Comparison of ENCODE assay signal across 12 cellular contexts in genomic region chr1:232472485-232473041, GRCh38.
DNase-seq lines count a peak whose midpoint lies in the region; ATAC-seq and TF ChIP-seq lines count a peak whose summit lies in the region.
"Had no signal": no experiment of that assay in that cellular context is flagged by ENCODE, and none has a peak within 500 bp of the region (broad histone marks: within the 10 kb centered on the region; RNA-seq: fewer than 3 reads in every experiment).

No MANE protein-coding gene starts in this region.

- H3K4me3 ChIP-seq in GM23338 (no peak overlapping the region), fibroblast of lung (replicated peaks in 1 of 4; ENCODE audit: control extremely low read depth in 1 of 4, insufficient read depth in 1 of 4, low read depth in 3 of 4, low read length in 4 of 4) (no peak overlapping the region), stomach (no peak overlapping the region)
- H3K4me3 ChIP-seq: testis had no signal

- peaks cover 12% of the 10 kb centered on the region for H3K27me3 Mint-ChIP-seq in GM23338 (ENCODE audit: insufficient read depth, low read depth, poor library complexity)
- H3K27me3 Mint-ChIP-seq in activated T-helper 17 cell treated with anti-CD3 and anti-CD28 coated beads, Interleukin-2, amount 50 U/mL, for 72 hours = no peaks in the 10 kb centered on the region

- TF ChIP-seq CTCF in GM23338 (conservative IDR thresholded peaks at IDR 0.05; ENCODE audit: low read depth in 2 of 2) = no peak
- no peak for TF ChIP-seq CTCF in fibroblast of lung (conservative IDR thresholded peaks at IDR 0.05 in 1 of 2, IDR thresholded peaks at IDR 0.05 in 1 of 2; ENCODE audit: low read depth in 1 of 2, low read length in 2 of 2)
- no peak for TF ChIP-seq CTCF in stomach (IDR thresholded peaks at IDR 0.05)

- no peaks in the 10 kb centered on the region for H3K9me2 ChIP-seq in GM23338 (ENCODE audit: insufficient read depth)

- no peak for TF ChIP-seq POLR2A in stomach (IDR thresholded peaks at IDR 0.05)

- ATAC-seq in GM23338 = peak; percentile 21; the same call in 2 of the 3 replicates
- ATAC-seq in activated T-helper 17 cell treated with anti-CD3 and anti-CD28 coated beads, Interleukin-2, amount 50 U/mL, for 72 hours (replicated peaks) = no peak
- ATAC-seq: CD8-positive, alpha-beta T cell had no signal

- peak overlapping the region; percentile 90 for H3K27ac Mint-ChIP-seq in GM23338
- no peak overlapping the region for H3K27ac Mint-ChIP-seq in activated T-helper 17 cell treated with anti-CD3 and anti-CD28 coated beads, Interleukin-2, amount 50 U/mL, for 72 hours
- H3K27ac Mint-ChIP-seq: CD8-positive, alpha-beta T cell had no signal

- TF ChIP-seq EP300 in stomach (IDR thresholded peaks at IDR 0.05) = no peak

- no peaks in the 10 kb centered on the region for H3K79me2 ChIP-seq in GM23338 (replicated peaks; ENCODE audit: insufficient read depth)
- H3K79me2 ChIP-seq in fibroblast of lung (ENCODE audit: control insufficient read depth, insufficient read depth, low read length) = no peaks in the 10 kb centered on the region

- H2AFZ ChIP-seq in GM23338 = no peak overlapping the region
- H2AFZ ChIP-seq in fibroblast of lung (ENCODE audit: low read length) = no peak overlapping the region

- intact Hi-C loops in stomach (cut with DNase I; ENCODE audit: low total_unique reads) = no loop called here

- no peaks in the 10 kb centered on the region for H4K20me1 ChIP-seq in GM23338 (replicated peaks; ENCODE audit: insufficient read depth)
- no peaks in the 10 kb centered on the region for H4K20me1 ChIP-seq in fibroblast of lung (ENCODE audit: control insufficient read depth, extremely low read depth, insufficient read depth, low read length)

- no peaks in the 10 kb centered on the region for H3F3A ChIP-seq in GM23338 (replicated peaks; ENCODE audit: low read depth)

- peaks cover 50% of the 10 kb centered on the region for H3K4me1 Mint-ChIP-seq in GM23338
- H3K4me1 Mint-ChIP-seq in activated T-helper 17 cell treated with anti-CD3 and anti-CD28 coated beads, Interleukin-2, amount 50 U/mL, for 72 hours = no peaks in the 10 kb centered on the region

- H3K9me3 Mint-ChIP-seq in GM23338 = no peaks in the 10 kb centered on the region
- no peaks in the 10 kb centered on the region for H3K9me3 Mint-ChIP-seq in activated T-helper 17 cell treated with anti-CD3 and anti-CD28 coated beads, Interleukin-2, amount 50 U/mL, for 72 hours
- H3K9me3 Mint-ChIP-seq: CD8-positive, alpha-beta T cell had no signal

- no peak overlapping the region for H3K9ac ChIP-seq in fibroblast of lung (ENCODE audit: insufficient read depth, low read length)

- H3K4me2 ChIP-seq in GM23338 (peak overlapping the region; percentile 24), fibroblast of lung (ENCODE audit: extremely low read depth, insufficient read depth, low read length) (peak overlapping the region; percentile 21)

- peak overlapping the region; percentile 13; the same call in 1 of the 3 replicates for H3K4me3 Mint-ChIP-seq in GM23338
- no peak overlapping the region for H3K4me3 Mint-ChIP-seq in activated T-helper 17 cell treated with anti-CD3 and anti-CD28 coated beads, Interleukin-2, amount 50 U/mL, for 72 hours
- H3K4me3 Mint-ChIP-seq: CD8-positive, alpha-beta T cell had no signal

- DNase-seq in GM23338 (ENCODE audit: low spot score) (peak; percentile 64), RPMI7951 (ENCODE audit: low read depth) (peak; percentile 44), fibroblast of lung (ENCODE audit: low read depth in 2 of 2) (peak; percentile 62 to 79), non-pigmented ciliary epithelial cell (ENCODE audit: low read depth) (peak; percentile 27), T-helper 1 cell (no peak), stomach (no peak), NAMALWA (ENCODE audit: low spot score) (no peak)
- DNase-seq: CD8-positive, alpha-beta T cell; effector memory CD4-positive, alpha-beta T cell; NCI-H1436; testis had no signal

- H3K36me3 ChIP-seq in GM23338 (ENCODE audit: insufficient read depth) (no peaks in the 10 kb centered on the region), fibroblast of lung (ENCODE audit: control insufficient read depth, insufficient read depth, low read length) (no peaks in the 10 kb centered on the region), stomach (peaks cover 0 to 10% (median 3%) of the 10 kb centered on the region in 4 donors)

- H3K9me3 ChIP-seq in fibroblast of lung (ENCODE audit: control insufficient read depth, insufficient read depth, low read depth, low read length) (no peaks in the 10 kb centered on the region), stomach (no peaks in the 10 kb centered on the region)
- H3K9me3 ChIP-seq: testis had no signal

- H3K36me3 Mint-ChIP-seq in GM23338 (ENCODE audit: low read depth) = no peaks in the 10 kb centered on the region
- peaks cover 6% of the 10 kb centered on the region for H3K36me3 Mint-ChIP-seq in activated T-helper 17 cell treated with anti-CD3 and anti-CD28 coated beads, Interleukin-2, amount 50 U/mL, for 72 hours (ENCODE audit: low read depth)
- H3K36me3 Mint-ChIP-seq: CD8-positive, alpha-beta T cell had no signal

- H3K27ac ChIP-seq in GM23338 (ENCODE audit: low read depth) (peak overlapping the region; percentile 70), fibroblast of lung (ENCODE audit: insufficient read depth, low read length) (no peak overlapping the region), stomach (peak overlapping the region in 2 of 5 donors; percentile 8 to 22)
- H3K27ac ChIP-seq: testis had no signal

- H3K4me1 ChIP-seq in GM23338 (ENCODE audit: insufficient read depth) (peaks cover 33% of the 10 kb centered on the region), fibroblast of lung (ENCODE audit: control insufficient read depth, extremely low read depth, insufficient read depth, low read length) (peaks cover 8% of the 10 kb centered on the region), stomach (peaks cover 0 to 20% (median 0%) of the 10 kb centered on the region in 4 donors)
- H3K4me1 ChIP-seq: testis had no signal

- 69 to 76% (median 76%) methylated on average over 3 of the region's 3 CpGs for WGBS in stomach, 5 donors

- H3K27me3 ChIP-seq in GM23338 (ENCODE audit: insufficient read depth) (peaks cover 30% of the 10 kb centered on the region), fibroblast of lung (ENCODE audit: control insufficient read depth, insufficient read depth, low read length) (no peaks in the 10 kb centered on the region), stomach (no peaks in the 10 kb centered on the region)
- H3K27me3 ChIP-seq: testis had no signal

TF ChIP-seq in GM23338, 12 proteins besides CTCF, POLR2A, EP300 and RAD21:
- TF ChIP-seq REST (IDR thresholded peaks at IDR 0.05; ENCODE audit: unreplicated experiment) = no peak
- TF ChIP-seq STAT1 (IDR thresholded peaks at IDR 0.05; ENCODE audit: unreplicated experiment) = no peak
- TF ChIP-seq NANOG (IDR thresholded peaks at IDR 0.05; ENCODE audit: borderline replicate concordance) = 0 out of 2 replicates have a peak, but pooled peaks have one; percentile 11

Comparison
In these comparisons a context has a peak if more than half of its experiments do, and no peak if none do; other contexts are left out.
1. DNase-seq: peak in GM23338 (single experiment), RPMI7951 (single experiment), fibroblast of lung (2 of 2) and non-pigmented ciliary epithelial cell (single experiment); none in T-helper 1 cell (0 of 5), stomach (single experiment) and NAMALWA (single experiment).